ENCODE assay signal across 15 cellular contexts in genomic region chr3:151395806-151396205, GRCh38. TPM values are rescaled to one million over a fixed set of nuclear protein-coding genes. Genes with fewer than 3 reads are reported as not detected.
DNase-seq lines count a peak whose midpoint lies in the region; ATAC-seq and TF ChIP-seq lines count a peak whose summit lies in the region.
"Had no signal": no experiment of that assay in that cellular context is flagged by ENCODE, and none has a peak within 500 bp of the region (broad histone marks: within the 10 kb centered on the region; RNA-seq: fewer than 3 reads in every experiment).

No MANE protein-coding gene starts in this region.

- BruUV-seq in HCT116 (replicated peaks; lab: Mats Ljungman, UMichigan) (no TSS peak), Panc1 (replicated peaks; lab: Mats Ljungman, UMichigan) (no TSS peak), OCI-LY7 (replicated peaks; lab: Mats Ljungman, UMichigan) (no TSS peak)

- no peak overlapping the region for H3K27ac ChIP-seq in HCT116 (ENCODE audit: low read depth, low read length)
- H3K27ac ChIP-seq in Panc1 (ENCODE audit: low read length) = no peak overlapping the region
- H3K27ac ChIP-seq in OCI-LY7 (ENCODE audit: low read depth, low read length, poor library complexity, severe bottlenecking) = no peak overlapping the region
- H3K27ac ChIP-seq: testis had no signal

- H3K9me3 ChIP-seq in HCT116 (ENCODE audit: control insufficient read depth in 1 of 2, insufficient read depth in 1 of 2, low read depth in 1 of 2, low read length in 2 of 2) = no peaks in the 10 kb centered on the region
- H3K9me3 ChIP-seq in Panc1 (ENCODE audit: control insufficient read depth, insufficient read depth, low read depth, low read length) = no peaks in the 10 kb centered on the region
- no peaks in the 10 kb centered on the region for H3K9me3 ChIP-seq in OCI-LY7 (ENCODE audit: low read length)
- H3K9me3 ChIP-seq: testis had no signal

- POLR2A ChIA-PET in HCT116 (lab: Charles Lee) = no interaction called here
- POLR2A ChIA-PET in Panc1 (lab: Charles Lee) = no interaction called here
- POLR2A ChIA-PET in OCI-LY7 (lab: Charles Lee) = interaction anchor here (1.0 to 6.1 kb wide), 3 partner anchors 11 to 120 kb away, joined by 3 to 33 read pairs (median 3); partner anchors contain the start of gene P2RY12

- intact Hi-C loops in HCT116 (cut with micrococcal nuclease) (no loop called here), Panc1 (cut with micrococcal nuclease; ENCODE audit: unreplicated experiment) (no loop called here), OCI-LY7 (cut with micrococcal nuclease; ENCODE audit: unreplicated experiment) (no loop called here)

- H3K36me3 ChIP-seq in HCT116 (ENCODE audit: control insufficient read depth in 1 of 2, insufficient read depth in 2 of 2, low read length in 2 of 2) = no peaks in the 10 kb centered on the region
- H3K36me3 ChIP-seq in Panc1 (ENCODE audit: control insufficient read depth, insufficient read depth, low read length) = no peaks in the 10 kb centered on the region
- peaks cover 26% of the 10 kb centered on the region for H3K36me3 ChIP-seq in OCI-LY7 (ENCODE audit: insufficient read depth, low read length)

- ATAC-seq in HCT116 (no peak), Panc1 (no peak), GM21786 (IDR thresholded peaks at IDR 0.05; ENCODE audit: unreplicated experiment) (no peak), GM18520 (IDR thresholded peaks at IDR 0.05; ENCODE audit: unreplicated experiment) (no peak)

- H2AFZ ChIP-seq in HCT116 (ENCODE audit: low read depth, low read length, poor library complexity, severe bottlenecking) (no peak overlapping the region), OCI-LY7 (ENCODE audit: low read length) (no peak overlapping the region)

- DNase-seq in A172 (ENCODE audit: low spot score) (peak; percentile 95), HCT116 (ENCODE audit: low read depth, low spot score) (no peak), Panc1 (ENCODE audit: low read depth, low spot score) (peak; percentile 33), fibroblast of mammary gland (ENCODE audit: low read depth) (peak; percentile 97), OCI-LY7 (ENCODE audit: low spot score) (no peak)
- no peak for DNase-seq in activated CD8-positive, alpha-beta memory T cell treated with anti-CD3 and anti-CD28 coated beads, Interleukin-2, amount 50 U/mL, for 48 hours
- DNase-seq: activated CD4-positive, alpha-beta T cell treated with anti-CD3 and anti-CD28 coated beads, Interleukin-2, amount 50 U/mL, for 1 hour; dermis blood vessel endothelial cell; testis had no signal

- H3K4me2 ChIP-seq in HCT116 (ENCODE audit: low read length) (no peak overlapping the region), OCI-LY7 (ENCODE audit: low read length) (no peak overlapping the region)

- RAD21 ChIA-PET in HCT116 (lab: Charles Lee; ENCODE audit: low non-redundant PET in 1 of 2, low total read pairs in 2 of 2, uncharacterized antibody in 2 of 2, unreplicated experiment in 2 of 2) = no interaction called here

- no peak overlapping the region for H3K9ac ChIP-seq in HCT116 (ENCODE audit: low read length)

- no peaks in the 10 kb centered on the region for H4K20me1 ChIP-seq in HCT116 (ENCODE audit: insufficient read depth)
- H4K20me1 ChIP-seq in OCI-LY7 (ENCODE audit: insufficient read depth, low read length) = no peaks in the 10 kb centered on the region

- H3K27me3 ChIP-seq in HCT116 (ENCODE audit: insufficient read depth, low read length) = no peaks in the 10 kb centered on the region
- no peaks in the 10 kb centered on the region for H3K27me3 ChIP-seq in Panc1 (ENCODE audit: control insufficient read depth, insufficient read depth, low read length)
- H3K27me3 ChIP-seq: testis had no signal

- H3K4me3 ChIP-seq in HCT116 (replicated peaks in 1 of 2; ENCODE audit: low read depth in 1 of 2, low read length in 2 of 2) = no peak overlapping the region
- H3K4me3 ChIP-seq in Panc1 (ENCODE audit: low read depth in 2 of 2, low read length in 2 of 2) = no peak overlapping the region
- H3K4me3 ChIP-seq in fibroblast of mammary gland (ENCODE audit: control insufficient read depth, low read depth, low read length) = no peak overlapping the region
- no peak overlapping the region for H3K4me3 ChIP-seq in OCI-LY7 (ENCODE audit: low read depth, low read length, poor library complexity, severe bottlenecking)
- H3K4me3 ChIP-seq: testis had no signal

- no peaks in the 10 kb centered on the region for H3K9me2 ChIP-seq in HCT116 (ENCODE audit: insufficient read depth)
- H3K9me2 ChIP-seq in OCI-LY7 (ENCODE audit: insufficient read depth, low read length) = no peaks in the 10 kb centered on the region

- CTCF ChIA-PET in HCT116 (lab: Charles Lee) (no interaction called here), Panc1 (lab: Charles Lee) (no interaction called here), OCI-LY7 (lab: Charles Lee; ENCODE audit: unreplicated experiment) (no interaction called here)

- TF ChIP-seq CTCF in HCT116 (IDR thresholded peaks at IDR 0.05 in 2 of 3, conservative IDR thresholded peaks at IDR 0.05 in 1 of 3; ENCODE audit: borderline replicate concordance in 1 of 3, insufficient read depth in 1 of 3, low read depth in 2 of 3, low read length in 2 of 3) = no peak
- TF ChIP-seq CTCF in Panc1 (IDR thresholded peaks at IDR 0.05) = no peak
- no peak for TF ChIP-seq CTCF in fibroblast of mammary gland (conservative IDR thresholded peaks at IDR 0.05; ENCODE audit: control insufficient read depth, insufficient read depth, low read depth, low read length)
- TF ChIP-seq CTCF in OCI-LY7 (conservative IDR thresholded peaks at IDR 0.05; ENCODE audit: low read length) = no peak

- in situ Hi-C loops in Panc1 (cut with HindIII; ENCODE audit: low pct_unique_long_range_greater_than_20kb, low sequenced_read_pairs) = no loop called here

- H3K79me2 ChIP-seq in HCT116 (ENCODE audit: insufficient read depth, low read length) (no peaks in the 10 kb centered on the region), OCI-LY7 (ENCODE audit: insufficient read depth, low read depth, low read length) (no peaks in the 10 kb centered on the region)

- no peaks in the 10 kb centered on the region for H3K4me1 ChIP-seq in HCT116 (ENCODE audit: control insufficient read depth in 1 of 2, insufficient read depth in 2 of 2, low read length in 2 of 2)
- no peaks in the 10 kb centered on the region for H3K4me1 ChIP-seq in Panc1 (ENCODE audit: control insufficient read depth, insufficient read depth, low read length)
- peaks cover 11% of the 10 kb centered on the region for H3K4me1 ChIP-seq in OCI-LY7 (ENCODE audit: insufficient read depth, low read length, poor library complexity, severe bottlenecking)
- H3K4me1 ChIP-seq: testis had no signal

- no peak for TF ChIP-seq POLR2A in HCT116 (IDR thresholded peaks at IDR 0.05; ENCODE audit: borderline replicate concordance, extremely low read depth, insufficient read depth, insufficient read length)

- TF ChIP-seq RAD21 in HCT116 (IDR thresholded peaks at IDR 0.05; ENCODE audit: low read depth) = no peak

TF ChIP-seq in HCT116, 20 proteins besides CTCF, POLR2A, EP300 and RAD21:
- TF ChIP-seq ELF1 (IDR thresholded peaks at IDR 0.05; ENCODE audit: borderline replicate concordance, low read depth) (no peak), SP1 (IDR thresholded peaks at IDR 0.05; ENCODE audit: low read depth) (no peak), JUND (IDR thresholded peaks at IDR 0.05) (peak; percentile 26; the same call in 1 of the 2 replicates), CEBPB (IDR thresholded peaks at IDR 0.05; ENCODE audit: low read depth) (peak; percentile 46), ZNF274 (IDR thresholded peaks at IDR 0.05; ENCODE audit: low read depth, low read length) (no peak), FOSL1 (IDR thresholded peaks at IDR 0.05; ENCODE audit: low read depth) (peak; percentile 43; the same call in 1 of the 2 replicates), YY1 (IDR thresholded peaks at IDR 0.05; ENCODE audit: extremely low read depth, insufficient replicate concordance, low read depth, low read length) (no peak), ZFX (IDR thresholded peaks at IDR 0.05) (no peak), ZBTB33 (IDR thresholded peaks at IDR 0.05; ENCODE audit: extremely low read depth, insufficient replicate concordance, low read length) (no peak)
- TF ChIP-seq, protein P1, sequence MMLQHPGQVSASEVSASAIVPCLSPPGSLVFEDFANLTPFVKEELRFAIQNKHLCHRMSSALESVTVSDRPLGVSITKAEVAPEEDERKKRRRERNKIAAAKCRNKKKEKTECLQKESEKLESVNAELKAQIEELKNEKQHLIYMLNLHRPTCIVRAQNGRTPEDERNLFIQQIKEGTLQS (IDR thresholded peaks at IDR 0.05) = no peak
- TF ChIP-seq, protein P2, sequence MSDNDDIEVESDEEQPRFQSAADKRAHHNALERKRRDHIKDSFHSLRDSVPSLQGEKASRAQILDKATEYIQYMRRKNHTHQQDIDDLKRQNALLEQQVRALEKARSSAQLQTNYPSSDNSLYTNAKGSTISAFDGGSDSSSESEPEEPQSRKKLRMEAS (IDR thresholded peaks at IDR 0.05) = no peak

RNA-seq across cellular contexts. Expression of gene P2RY12, which starts 11.3 kb away (rescaled TPM):
- not detected in 2 replicates for total RNA-seq in A172 (2014; rRNA removed; shearing (Covaris generic))
- not detected for total RNA-seq in HCT116 (2021; ENCODE audit: unreplicated experiment)
- polyA plus RNA-seq in HCT116 (2012) = not detected in 2 replicates
- total RNA-seq in Panc1 (2021; ENCODE audit: unreplicated experiment) = not detected
- polyA plus RNA-seq in Panc1 (2012; ENCODE audit: insufficient read length) = not detected
- total RNA-seq in OCI-LY7 (2014; rRNA removed; shearing (Covaris generic)) = 0.19 TPM in 1 of 2 replicates, not detected in the other
- 0.28 TPM in 1 of 2 replicates, not detected in the other for total RNA-seq in OCI-LY7 (2022)
- total RNA-seq: A673; dermis blood vessel endothelial cell; glomerular endothelial cell; pulmonary artery endothelial cell; T-helper 2 cell treated with Interferon-gamma antibody and Interleukin-4, amounts not matched to agents 100 ng/mL and 5 ng/mL, for 36 hours; testis had no signal

Comparison
In these comparisons a context has a peak if more than half of its experiments do, and no peak if none do; other contexts are left out.
1. DNase-seq: peak in A172 (single experiment), Panc1 (single experiment) and fibroblast of mammary gland (single experiment); none in HCT116 (single experiment), activated CD8-positive, alpha-beta memory T cell treated with anti-CD3 and anti-CD28 coated beads, Interleukin-2, amount 50 U/mL, for 48 hours (single experiment) and OCI-LY7 (single experiment).